8 cellular contexts compared by ENCODE assay signal in the genomic region with DNA sequence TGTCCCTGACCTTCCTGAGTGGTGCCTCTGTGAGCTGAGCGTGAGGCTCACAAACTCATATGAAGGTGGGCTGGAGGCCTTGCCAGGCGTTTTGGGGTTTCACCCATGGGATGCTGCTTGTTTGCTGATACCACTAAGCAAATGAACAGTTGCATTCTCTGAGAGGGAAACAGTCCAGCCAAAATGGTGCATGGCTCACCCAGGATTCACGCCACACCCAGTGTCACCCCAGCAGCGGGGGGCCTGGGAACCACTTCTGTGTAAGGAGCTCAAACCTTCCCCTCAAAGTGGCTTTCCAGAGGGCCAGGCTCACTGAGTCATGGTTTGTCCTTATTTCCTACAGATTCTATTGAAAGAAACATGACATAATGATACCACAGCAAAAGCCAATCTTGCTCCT.
"Had no signal": no experiment of that assay in that cellular context is flagged by ENCODE, and none has a peak within 500 bp of the region (broad histone marks: within the 10 kb centered on the region; RNA-seq: fewer than 3 reads in every experiment).

No MANE protein-coding gene starts in this region.

- H3K4me3 Mint-ChIP-seq: HFFc6 had no signal

- H3K27ac Mint-ChIP-seq: HFFc6 had no signal

- H3K4me1 ChIP-seq: HAP-1 had no signal

- ATAC-seq: HCT116 had no signal

- H3K27ac ChIP-seq: GM23248 had no signal

- DNase-seq: GM23248, GOT3, H7, HFFc6, IMR-90 had no signal

- H3K4me3 ChIP-seq: GM23248, HAP-1 had no signal

- H2AFZ ChIP-seq: GM23248 had no signal

- FAIRE-seq: HTR-8/SVneo had no signal

- H3K36me3 ChIP-seq: HAP-1 had no signal

- H3K9ac ChIP-seq: GM23248 had no signal

- H3K9me3 ChIP-seq: HAP-1 had no signal
